Comparison of ENCODE assay signal across 1 cellular context in the genomic region with DNA sequence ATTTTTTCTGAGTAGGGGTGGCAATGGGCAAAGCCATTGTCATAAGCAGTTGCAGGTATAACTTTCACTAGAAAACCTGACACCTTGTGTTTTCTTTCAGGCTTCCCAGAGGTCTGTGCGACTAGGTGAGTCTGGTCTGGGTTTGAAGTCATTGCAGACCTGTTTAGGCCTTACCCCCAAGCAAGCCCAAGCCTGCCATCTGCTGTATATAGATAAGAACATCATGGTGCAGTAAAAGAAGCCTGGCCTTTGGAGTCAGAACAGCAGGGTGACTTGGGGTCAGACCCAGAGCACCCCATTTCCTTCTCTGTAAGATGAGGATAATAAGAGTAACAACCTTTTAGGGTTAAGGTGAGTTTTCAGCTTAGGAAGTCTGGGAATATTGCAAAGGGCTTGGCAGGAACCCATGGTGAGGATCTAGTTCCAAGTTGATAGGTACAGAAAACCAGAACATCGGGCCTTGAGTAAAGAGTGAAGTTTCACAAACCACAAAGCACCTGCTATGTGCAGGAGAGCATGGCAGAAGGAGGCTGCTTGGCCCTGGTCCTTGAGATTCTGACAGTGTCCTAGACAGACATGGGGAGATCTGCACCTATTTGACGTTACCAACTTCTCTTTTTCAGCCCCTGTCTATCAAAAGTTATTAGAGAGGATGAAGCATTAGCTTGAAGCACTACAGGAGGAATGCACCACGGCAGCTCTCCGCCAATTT.
TF ChIP-seq lines count a peak whose summit lies in the region.

No MANE protein-coding gene starts in this region.

TF ChIP-seq in GM23338, 12 proteins besides CTCF, POLR2A, EP300 and RAD21 (continued from another document):
- TF ChIP-seq, protein P1, sequence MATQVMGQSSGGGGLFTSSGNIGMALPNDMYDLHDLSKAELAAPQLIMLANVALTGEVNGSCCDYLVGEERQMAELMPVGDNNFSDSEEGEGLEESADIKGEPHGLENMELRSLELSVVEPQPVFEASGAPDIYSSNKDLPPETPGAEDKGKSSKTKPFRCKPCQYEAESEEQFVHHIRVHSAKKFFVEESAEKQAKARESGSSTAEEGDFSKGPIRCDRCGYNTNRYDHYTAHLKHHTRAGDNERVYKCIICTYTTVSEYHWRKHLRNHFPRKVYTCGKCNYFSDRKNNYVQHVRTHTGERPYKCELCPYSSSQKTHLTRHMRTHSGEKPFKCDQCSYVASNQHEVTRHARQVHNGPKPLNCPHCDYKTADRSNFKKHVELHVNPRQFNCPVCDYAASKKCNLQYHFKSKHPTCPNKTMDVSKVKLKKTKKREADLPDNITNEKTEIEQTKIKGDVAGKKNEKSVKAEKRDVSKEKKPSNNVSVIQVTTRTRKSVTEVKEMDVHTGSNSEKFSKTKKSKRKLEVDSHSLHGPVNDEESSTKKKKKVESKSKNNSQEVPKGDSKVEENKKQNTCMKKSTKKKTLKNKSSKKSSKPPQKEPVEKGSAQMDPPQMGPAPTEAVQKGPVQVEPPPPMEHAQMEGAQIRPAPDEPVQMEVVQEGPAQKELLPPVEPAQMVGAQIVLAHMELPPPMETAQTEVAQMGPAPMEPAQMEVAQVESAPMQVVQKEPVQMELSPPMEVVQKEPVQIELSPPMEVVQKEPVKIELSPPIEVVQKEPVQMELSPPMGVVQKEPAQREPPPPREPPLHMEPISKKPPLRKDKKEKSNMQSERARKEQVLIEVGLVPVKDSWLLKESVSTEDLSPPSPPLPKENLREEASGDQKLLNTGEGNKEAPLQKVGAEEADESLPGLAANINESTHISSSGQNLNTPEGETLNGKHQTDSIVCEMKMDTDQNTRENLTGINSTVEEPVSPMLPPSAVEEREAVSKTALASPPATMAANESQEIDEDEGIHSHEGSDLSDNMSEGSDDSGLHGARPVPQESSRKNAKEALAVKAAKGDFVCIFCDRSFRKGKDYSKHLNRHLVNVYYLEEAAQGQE (IDR thresholded peaks at IDR 0.05; ENCODE audit: unreplicated experiment) = no peak
- no peak for TF ChIP-seq POLR2AphosphoS5 (IDR thresholded peaks at IDR 0.05; ENCODE audit: low read depth)
- no peak for TF ChIP-seq JUNB (IDR thresholded peaks at IDR 0.05; ENCODE audit: unreplicated experiment)
- no peak for TF ChIP-seq STAT1 (IDR thresholded peaks at IDR 0.05; ENCODE audit: unreplicated experiment)
- no peak for TF ChIP-seq EZH2phosphoT487 (IDR thresholded peaks at IDR 0.05; ENCODE audit: unreplicated experiment)
- no peak for TF ChIP-seq NANOG (IDR thresholded peaks at IDR 0.05; ENCODE audit: borderline replicate concordance)
- no peak for TF ChIP-seq CREB1 (CRISPR knock-in tag; IDR thresholded peaks at IDR 0.05; ENCODE audit: low read depth)
- TF ChIP-seq, protein P2, sequence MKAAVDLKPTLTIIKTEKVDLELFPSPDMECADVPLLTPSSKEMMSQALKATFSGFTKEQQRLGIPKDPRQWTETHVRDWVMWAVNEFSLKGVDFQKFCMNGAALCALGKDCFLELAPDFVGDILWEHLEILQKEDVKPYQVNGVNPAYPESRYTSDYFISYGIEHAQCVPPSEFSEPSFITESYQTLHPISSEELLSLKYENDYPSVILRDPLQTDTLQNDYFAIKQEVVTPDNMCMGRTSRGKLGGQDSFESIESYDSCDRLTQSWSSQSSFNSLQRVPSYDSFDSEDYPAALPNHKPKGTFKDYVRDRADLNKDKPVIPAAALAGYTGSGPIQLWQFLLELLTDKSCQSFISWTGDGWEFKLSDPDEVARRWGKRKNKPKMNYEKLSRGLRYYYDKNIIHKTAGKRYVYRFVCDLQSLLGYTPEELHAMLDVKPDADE (IDR thresholded peaks at IDR 0.05) = no peak
- TF ChIP-seq ZNF114 (CRISPR knock-in tag; IDR thresholded peaks at IDR 0.05) = no peak
TF ChIP-seq in GM23338: peak in this region for 0.
